Comparison of ENCODE assay signal across 1 cellular context in genomic region chr16:23145608-23146007, GRCh38.
TF ChIP-seq lines count a peak whose summit lies in the region.

No MANE protein-coding gene starts in this region.

TF ChIP-seq in endothelial cell of umbilical vein, 7 proteins besides CTCF, POLR2A, EP300 and RAD21:
- no peak for TF ChIP-seq EZH2 (IDR thresholded peaks at IDR 0.05; ENCODE audit: borderline replicate concordance, low read depth, low read length, severe bottlenecking)
- TF ChIP-seq JUN (IDR thresholded peaks at IDR 0.05; ENCODE audit: borderline replicate concordance, insufficient read depth, insufficient read length, low read depth) = no peak
- no peak for TF ChIP-seq POLR2AphosphoS5 (IDR thresholded peaks at IDR 0.05; ENCODE audit: insufficient read depth, low read depth, low read length)
- TF ChIP-seq GATA2 (IDR thresholded peaks at IDR 0.05; ENCODE audit: insufficient read depth, insufficient read length, low read depth, low read length) = no peak
- TF ChIP-seq MAX (IDR thresholded peaks at IDR 0.05; ENCODE audit: insufficient read depth, insufficient read length) = no peak
- TF ChIP-seq FOS (IDR thresholded peaks at IDR 0.05; ENCODE audit: borderline replicate concordance, insufficient read depth, low read length) = no peak
- TF ChIP-seq MYC (IDR thresholded peaks at IDR 0.05; ENCODE audit: low read depth, low read length) = no peak
